Comparison of ENCODE assay signal across 25 cellular contexts in genomic region chr7:84821671-84822534, GRCh38.
"Had no signal": no experiment of that assay in that cellular context is flagged by ENCODE, and none has a peak within 500 bp of the region (broad histone marks: within the 10 kb centered on the region; RNA-seq: fewer than 3 reads in every experiment).

No MANE protein-coding gene starts in this region.

- H3K4me3 ChIP-seq: gastrocnemius medialis, heart left ventricle, hepatocyte, lung, right atrium auricular region, smooth muscle cell, suprapubic skin, transverse colon, vagina had no signal

- H3K9me3 ChIP-seq: gastrocnemius medialis, heart left ventricle, neutrophil, right atrium auricular region, suprapubic skin, transverse colon, vagina had no signal

- H3K36me3 Mint-ChIP-seq: memory B cell, natural killer cell had no signal

- H3K4me1 ChIP-seq: gastrocnemius medialis, heart left ventricle, parathyroid adenoma, right atrium auricular region, suprapubic skin, transverse colon, vagina had no signal

- H3K4me1 Mint-ChIP-seq: memory B cell; natural killer cell; stimulated activated naive CD8-positive, alpha-beta T cell treated with anti-CD3 and anti-CD28 coated beads, Interleukin-15, amount 100 ng/mL, for 72 hours had no signal

- DNase-seq: cortex of kidney; foreskin fibroblast; gastrocnemius medialis; heart left ventricle; kidney; natural killer cell; stimulated activated CD4-positive, alpha-beta T cell treated with anti-CD3 and anti-CD28 coated beads, Interleukin-12 subunit alpha, Interleukin-12 subunit beta, amount 100 ng/mL, for 4 hours; stimulated activated CD4-positive, alpha-beta T cell treated with anti-CD3 and anti-CD28 coated beads, Interleukin-1b, Interleukin-23, amount 100 ng/mL, for 48 hours; stimulated activated CD4-positive, alpha-beta T cell treated with anti-CD3 and anti-CD28 coated beads, Interleukin-4, amount 100 ng/mL, for 1 hour; stimulated activated CD8-positive, alpha-beta memory T cell treated with anti-CD3 and anti-CD28 coated beads, Interleukin-4, amount 100 ng/mL, for 48 hours; stimulated activated naive CD4-positive, alpha-beta T cell; stimulated activated naive CD8-positive, alpha-beta T cell treated with anti-CD3 and anti-CD28 coated beads, Interleukin-15, amount 100 ng/mL, for 72 hours; transverse colon had no signal

- H2AFZ ChIP-seq: hepatocyte, parathyroid adenoma had no signal

- H3K36me3 ChIP-seq: gastrocnemius medialis, heart left ventricle, neutrophil, right atrium auricular region, suprapubic skin, transverse colon, vagina had no signal

- ATAC-seq: gastrocnemius medialis; heart left ventricle; left lobe of liver; natural killer cell; sciatic nerve; stimulated activated naive CD8-positive, alpha-beta T cell treated with anti-CD3 and anti-CD28 coated beads, Interleukin-15, amount 100 ng/mL, for 72 hours had no signal

- H3K4me3 Mint-ChIP-seq: memory B cell; natural killer cell; stimulated activated naive CD8-positive, alpha-beta T cell treated with anti-CD3 and anti-CD28 coated beads, Interleukin-15, amount 100 ng/mL, for 72 hours had no signal

- H3K27ac Mint-ChIP-seq: memory B cell; natural killer cell; progenitor cell of endocrine pancreas; stimulated activated naive CD8-positive, alpha-beta T cell treated with anti-CD3 and anti-CD28 coated beads, Interleukin-15, amount 100 ng/mL, for 72 hours had no signal

- H3K27ac ChIP-seq: gastrocnemius medialis, heart left ventricle, hepatocyte, neutrophil, parathyroid adenoma, right atrium auricular region, suprapubic skin, transverse colon, vagina had no signal

- H3K4me2 ChIP-seq: hepatocyte, smooth muscle cell had no signal

- H3K79me2 ChIP-seq: hepatocyte, parathyroid adenoma had no signal

- H3K9me3 Mint-ChIP-seq: stimulated activated naive CD8-positive, alpha-beta T cell treated with anti-CD3 and anti-CD28 coated beads, Interleukin-15, amount 100 ng/mL, for 72 hours had no signal

- H3K9ac ChIP-seq: parathyroid adenoma had no signal

- H3K27me3 Mint-ChIP-seq: memory B cell; progenitor cell of endocrine pancreas; stimulated activated naive CD8-positive, alpha-beta T cell treated with anti-CD3 and anti-CD28 coated beads, Interleukin-15, amount 100 ng/mL, for 72 hours had no signal

- H3K27me3 ChIP-seq: gastrocnemius medialis, heart left ventricle, hepatocyte, neutrophil, right atrium auricular region, suprapubic skin, transverse colon, vagina had no signal
